ENCODE assay signal across 19 cellular contexts in the genomic region with DNA sequence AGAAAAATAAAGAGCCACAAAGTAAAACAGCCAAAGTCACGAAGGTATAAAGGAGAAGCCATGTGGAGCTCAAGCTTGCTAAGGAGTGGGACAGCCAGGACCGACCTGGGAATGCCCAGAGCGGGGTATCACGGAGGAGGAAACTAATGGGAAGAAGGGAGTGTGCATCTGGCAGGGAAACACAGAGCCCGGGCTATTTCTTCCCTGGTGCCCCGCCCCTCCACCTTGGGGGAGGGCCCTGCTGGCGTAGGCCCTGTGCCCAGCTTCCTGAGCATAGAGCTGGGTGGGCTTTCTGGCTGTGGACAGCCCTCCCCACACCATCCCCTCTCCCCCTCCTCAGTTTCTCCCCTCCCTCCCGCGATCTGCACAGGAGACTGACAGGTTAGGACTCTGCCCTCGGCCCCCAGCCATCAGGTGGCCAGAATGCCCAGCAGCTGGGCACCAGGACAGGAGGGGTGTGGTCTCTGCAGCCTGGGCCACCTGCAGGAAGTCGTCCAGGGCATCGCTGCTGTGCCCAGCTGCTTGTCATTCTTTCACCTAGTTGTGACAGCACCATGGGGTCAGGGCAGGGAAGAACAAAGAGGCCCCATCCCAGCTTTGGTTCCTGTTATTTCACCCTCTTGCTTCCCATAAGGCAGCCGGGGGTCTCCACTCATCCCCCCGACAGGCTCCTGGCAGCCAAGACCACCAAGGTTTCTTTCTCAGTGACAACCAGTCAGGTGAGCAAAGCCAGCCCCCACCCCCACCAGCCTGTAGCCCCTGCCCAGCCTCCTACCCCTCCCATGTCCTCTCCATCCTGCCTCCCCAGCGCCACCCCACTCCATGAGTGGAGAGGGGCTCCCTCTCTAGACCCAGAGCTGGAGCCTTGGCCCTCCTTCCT. TPM values are rescaled to one million over a fixed set of nuclear protein-coding genes. Genes with fewer than 3 reads are reported as not detected.
A peak's percentile ranks its signal among the peaks of the same experiment; 100 is the strongest.
DNase-seq lines count a peak whose midpoint lies in the region; ATAC-seq, FAIRE-seq and TF ChIP-seq lines count a peak whose summit lies in the region.
"Had no signal": no experiment of that assay in that cellular context is flagged by ENCODE, and none has a peak within 500 bp of the region (broad histone marks: within the 10 kb centered on the region; RNA-seq: fewer than 3 reads in every experiment).

No MANE protein-coding gene starts in this region.

- no peak overlapping the region for H3K4me3 ChIP-seq in colonic mucosa

- no peak overlapping the region for H3K27ac ChIP-seq in colonic mucosa
- H3K27ac ChIP-seq: VCaP had no signal

- H3K9me3 ChIP-seq in colonic mucosa: no peaks in the 10 kb centered on the region

- intact Hi-C loops in colonic mucosa (cut with DNase I) (no loop called here), posterior vena cava (cut with DNase I) (no loop called here)

- no peak for ATAC-seq in GM21737 (IDR thresholded peaks at IDR 0.05; ENCODE audit: unreplicated experiment)
- ATAC-seq: CD8-positive, alpha-beta T cell had no signal

- no peak for TF ChIP-seq CTCF in colonic mucosa (IDR thresholded peaks at IDR 0.05)

- no peaks in the 10 kb centered on the region for H3K36me3 ChIP-seq in colonic mucosa

- TF ChIP-seq POLR2A in H54 (IDR thresholded peaks at IDR 0.05; ENCODE audit: low read depth, low read length): no peak

- H3K9ac ChIP-seq in colonic mucosa (ENCODE audit: low read depth in 2 of 2, low read length in 2 of 2): no peak overlapping the region

- FAIRE-seq in H54 (lab: Jason Lieb, UNC): no peak
- FAIRE-seq: A204.1, astrocyte had no signal

- peak; percentile 16 to 46 for DNase-seq in NCI-H2081 (lab: John Stamatoyannopoulos, UW)
- DNase-seq in NCI-H2081 treated with DMSO at 0.1 percent for 48 hours (lab: John Stamatoyannopoulos, UW): no peak
- DNase-seq in NCI-H2196 (lab: John Stamatoyannopoulos, UW; ENCODE audit: unreplicated experiment): peak; percentile 55
- peak; percentile 43 for DNase-seq in colonic mucosa
- DNase-seq in posterior vena cava (ENCODE audit: low spot score): peak; percentile 64
- no peak for DNase-seq in OCI-M2 (lab: John Stamatoyannopoulos, UW; ENCODE audit: unreplicated experiment)
- no peak for DNase-seq in H54 (ENCODE audit: insufficient read length, low spot score)
- DNase-seq: CD8-positive, alpha-beta T cell; dermis blood vessel endothelial cell; GDM1; hypothalamus; naive B cell; substantia nigra had no signal

- no peaks in the 10 kb centered on the region for H3K4me1 ChIP-seq in colonic mucosa

- H3K27me3 ChIP-seq in colonic mucosa: peaks cover 15% of the 10 kb centered on the region

RNA-seq across cellular contexts. Expression of gene DCAF7, which starts 7.1 kb away (rescaled TPM):
- 100 to 1,000 TPM in 1 of 2 donors, 10 to 100 TPM in 1; 94.3 to 105 TPM for total RNA-seq in colonic mucosa
- total RNA-seq in posterior vena cava: 10 to 100 TPM; 48.4 to 48.6 TPM

RNA-seq across cellular contexts. Expression of gene KCNH6, which starts 20.0 kb away (rescaled TPM):
- total RNA-seq in colonic mucosa: under 1 TPM; 0.47 to 0.80 TPM
- not detected for total RNA-seq in posterior vena cava
- total RNA-seq: astrocyte; CD8-positive, alpha-beta T cell; dermis blood vessel endothelial cell; M059J; pulmonary artery endothelial cell had no signal

RNA-seq across cellular contexts. Expression of gene TACO1, which starts 57.5 kb away (rescaled TPM):
- total RNA-seq in colonic mucosa: 10 to 100 TPM; 34.1 to 51.6 TPM
- total RNA-seq in posterior vena cava: 10 to 100 TPM; 11.6 to 14.3 TPM

Comparison
In these comparisons a context has a peak if more than half of its experiments do, and no peak if none do; other contexts are left out.
1. DNase-seq: peak in NCI-H2081 (2 of 2), NCI-H2196 (single experiment), colonic mucosa (single experiment) and posterior vena cava (single experiment); none in NCI-H2081 treated with DMSO at 0.1 percent for 48 hours (single experiment), OCI-M2 (single experiment) and H54 (single experiment).